In the genomic region with DNA sequence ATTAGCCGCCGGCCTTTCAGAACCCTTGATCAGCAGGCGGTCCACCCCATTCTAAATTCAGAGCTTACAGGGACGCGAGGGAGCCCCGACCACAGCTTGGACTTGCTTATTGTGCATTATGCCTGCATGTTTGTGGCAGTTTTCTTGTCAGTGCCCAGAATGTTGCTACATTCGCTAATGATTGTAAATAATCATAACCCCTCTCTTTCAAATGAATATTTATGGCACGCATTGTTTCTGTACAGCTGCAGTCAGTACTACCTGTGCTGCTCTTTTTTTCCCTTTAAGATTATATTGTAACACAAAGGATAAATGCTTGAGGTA, we compare ENCODE assay signal across 1 cellular context.
TF ChIP-seq lines count a peak whose summit lies in the region.

No MANE protein-coding gene starts in this region.

TF ChIP-seq in endothelial cell of umbilical vein, 7 proteins besides CTCF, POLR2A, EP300 and RAD21:
- no peak for TF ChIP-seq EZH2 (IDR thresholded peaks at IDR 0.05; ENCODE audit: borderline replicate concordance, low read depth, low read length, severe bottlenecking)
- TF ChIP-seq FOS (IDR thresholded peaks at IDR 0.05; ENCODE audit: borderline replicate concordance, insufficient read depth, low read length), result no peak
- TF ChIP-seq JUN (IDR thresholded peaks at IDR 0.05; ENCODE audit: borderline replicate concordance, insufficient read depth, insufficient read length, low read depth), result no peak
- TF ChIP-seq GATA2 (IDR thresholded peaks at IDR 0.05; ENCODE audit: insufficient read depth, insufficient read length, low read depth, low read length), result no peak
- no peak for TF ChIP-seq MYC (IDR thresholded peaks at IDR 0.05; ENCODE audit: low read depth, low read length)
- TF ChIP-seq POLR2AphosphoS5 (IDR thresholded peaks at IDR 0.05; ENCODE audit: insufficient read depth, low read depth, low read length), result no peak
- TF ChIP-seq, protein P1, sequence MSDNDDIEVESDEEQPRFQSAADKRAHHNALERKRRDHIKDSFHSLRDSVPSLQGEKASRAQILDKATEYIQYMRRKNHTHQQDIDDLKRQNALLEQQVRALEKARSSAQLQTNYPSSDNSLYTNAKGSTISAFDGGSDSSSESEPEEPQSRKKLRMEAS (IDR thresholded peaks at IDR 0.05; ENCODE audit: insufficient read depth, insufficient read length), result no peak
